32 cellular contexts compared by ENCODE assay signal in genomic region chr12:56434828-56435227, GRCh38. TPM values are rescaled to one million over a fixed set of nuclear protein-coding genes. Genes with fewer than 3 reads are reported as not detected.
"Had no signal": no experiment of that assay in that cellular context is flagged by ENCODE, and none has a peak within 500 bp of the region (broad histone marks: within the 10 kb centered on the region; RNA-seq: fewer than 3 reads in every experiment).

No MANE protein-coding gene starts in this region.

- H3K4me1 ChIP-seq: esophagus squamous epithelium, lower lobe of right lung, prostate gland, right atrium auricular region, sigmoid colon, stomach, thyroid gland had no signal

- H3K36me3 ChIP-seq: prostate gland, right atrium auricular region, thyroid gland had no signal

- DNase-seq: effector memory CD8-positive, alpha-beta T cell; erythroblast; esophagus squamous epithelium; foreskin melanocyte; hypothalamus; immature natural killer cell; islet precursor cell; kidney glomerular epithelial cell; left colon; left ventricle myocardium superior; lower lobe of right lung; naive thymus-derived CD8-positive, alpha-beta T cell; sigmoid colon; stimulated activated CD4-positive, alpha-beta T cell treated with anti-CD3 and anti-CD28 coated beads, Interleukin-2, amount 100 ng/mL, for 24 hours; stimulated activated CD4-positive, alpha-beta T cell treated with anti-CD3 and anti-CD28 coated beads, Interleukin-4, amount 100 ng/mL, for 24 hours; stimulated activated naive CD4-positive, alpha-beta T cell treated with Interleukin-2 at 50 U/mL for 16 hours; stomach; thyroid gland had no signal

- FAIRE-seq: endometrium had no signal

- H3K4me1 Mint-ChIP-seq: immature natural killer cell; stimulated activated effector memory CD8-positive, alpha-beta T cell treated with anti-CD3 and anti-CD28 coated beads, Interleukin-12 subunit alpha, Interleukin-12 subunit beta, amount 100 ng/mL, for 72 hours had no signal

- H3K27ac Mint-ChIP-seq: effector memory CD8-positive, alpha-beta T cell; immature natural killer cell; stimulated activated effector memory CD8-positive, alpha-beta T cell treated with anti-CD3 and anti-CD28 coated beads, Interleukin-12 subunit alpha, Interleukin-12 subunit beta, amount 100 ng/mL, for 72 hours; type B pancreatic cell had no signal

- ATAC-seq: effector memory CD8-positive, alpha-beta T cell; left colon; left ventricle myocardium superior; lower lobe of right lung; naive thymus-derived CD8-positive, alpha-beta T cell; stimulated activated effector memory CD8-positive, alpha-beta T cell treated with anti-CD3 and anti-CD28 coated beads, Interleukin-12 subunit alpha, Interleukin-12 subunit beta, amount 100 ng/mL, for 72 hours had no signal

- H3K27me3 Mint-ChIP-seq: effector memory CD8-positive, alpha-beta T cell; naive thymus-derived CD8-positive, alpha-beta T cell; type B pancreatic cell had no signal

- H3K27ac ChIP-seq: coronary artery, esophagus squamous epithelium, lower lobe of right lung, prostate gland, right atrium auricular region, sigmoid colon, stomach, thyroid gland had no signal

- H3K4me3 Mint-ChIP-seq: effector memory CD8-positive, alpha-beta T cell; immature natural killer cell; naive thymus-derived CD8-positive, alpha-beta T cell; stimulated activated effector memory CD8-positive, alpha-beta T cell treated with anti-CD3 and anti-CD28 coated beads, Interleukin-12 subunit alpha, Interleukin-12 subunit beta, amount 100 ng/mL, for 72 hours; type B pancreatic cell had no signal

- H3K4me3 ChIP-seq: coronary artery, esophagus squamous epithelium, lower lobe of right lung, prostate gland, right atrium auricular region, sigmoid colon, stomach, thyroid gland had no signal

- H3K27me3 ChIP-seq: esophagus squamous epithelium, right atrium auricular region, sigmoid colon, stomach, thyroid gland had no signal

- H3K9me3 ChIP-seq: esophagus squamous epithelium, lower lobe of right lung, prostate gland, right atrium auricular region, sigmoid colon, stomach, thyroid gland had no signal

- H3K9me3 Mint-ChIP-seq: effector memory CD8-positive, alpha-beta T cell; naive thymus-derived CD8-positive, alpha-beta T cell; stimulated activated effector memory CD8-positive, alpha-beta T cell treated with anti-CD3 and anti-CD28 coated beads, Interleukin-12 subunit alpha, Interleukin-12 subunit beta, amount 100 ng/mL, for 72 hours; type B pancreatic cell had no signal

RNA-seq across cellular contexts. Expression of gene MIP, which starts 19.6 kb away (rescaled TPM):
- total RNA-seq: left colon; left ventricle myocardium superior; lower lobe of right lung; mesenteric fat pad; naive thymus-derived CD8-positive, alpha-beta T cell; osteoblast; prostate gland; right atrium auricular region; sigmoid colon; skeletal muscle tissue; stomach; subcutaneous adipose tissue; temporal lobe; thyroid gland; urinary bladder had no signal
- polyA plus RNA-seq: naive thymus-derived CD8-positive, alpha-beta T cell; neural cell; stomach; urinary bladder had no signal

RNA-seq across cellular contexts. Expression of gene GLS2, which starts 53.1 kb away (rescaled TPM):
- total RNA-seq: mesenteric fat pad, myocyte, skeletal muscle tissue had no signal
